ENCODE assay signal across 18 cellular contexts in genomic region chr15:99146661-99147060, GRCh38.
"Had no signal": no experiment of that assay in that cellular context is flagged by ENCODE, and none has a peak within 500 bp of the region (broad histone marks: within the 10 kb centered on the region; RNA-seq: fewer than 3 reads in every experiment).

No MANE protein-coding gene starts in this region.

- H3K9me3 Mint-ChIP-seq: dendritic cell treated with granulocyte-macrophage colony-stimulating factor and Interleukin-4, amounts not matched to agents 40 ng/mL and 50 ng/mL, for 4 days; natural killer cell; neural crest cell had no signal

- H3K27ac Mint-ChIP-seq: dendritic cell treated with granulocyte-macrophage colony-stimulating factor and Interleukin-4, amounts not matched to agents 40 ng/mL and 50 ng/mL, for 4 days; natural killer cell; progenitor cell of endocrine pancreas had no signal

- H3K36me3 Mint-ChIP-seq: natural killer cell had no signal

- H3K9me3 ChIP-seq: suprapubic skin, thyroid gland, upper lobe of left lung, uterus had no signal

- H3K27ac ChIP-seq: suprapubic skin, thyroid gland, upper lobe of left lung, uterus had no signal

- H3K36me3 ChIP-seq: thyroid gland, uterus had no signal

- H3K27me3 ChIP-seq: suprapubic skin, thyroid gland, upper lobe of left lung, uterus had no signal

- H3K4me1 Mint-ChIP-seq: natural killer cell had no signal

- H3K27me3 Mint-ChIP-seq: dendritic cell treated with granulocyte-macrophage colony-stimulating factor and Interleukin-4, amounts not matched to agents 40 ng/mL and 50 ng/mL, for 4 days; progenitor cell of endocrine pancreas had no signal

- H3K4me3 Mint-ChIP-seq: dendritic cell treated with granulocyte-macrophage colony-stimulating factor and Interleukin-4, amounts not matched to agents 40 ng/mL and 50 ng/mL, for 4 days; natural killer cell; neural crest cell had no signal

- H3K4me3 ChIP-seq: lung, suprapubic skin, thyroid gland, upper lobe of left lung, uterus had no signal

- ATAC-seq: left cardiac atrium, left ventricle myocardium superior, natural killer cell, sciatic nerve had no signal

- DNase-seq: cerebellar nuclear complex; kidney; left cardiac atrium; left ventricle myocardium superior; mesenchymal stem cell; natural killer cell; small intestine; stimulated activated CD4-positive, alpha-beta T cell treated with anti-CD3 and anti-CD28 coated beads, Interleukin-12 subunit alpha, Interleukin-12 subunit beta, amount 100 ng/mL, for 4 hours; stimulated activated naive CD4-positive, alpha-beta T cell; thyroid gland; upper lobe of left lung; uterus had no signal
